In the genomic region with DNA sequence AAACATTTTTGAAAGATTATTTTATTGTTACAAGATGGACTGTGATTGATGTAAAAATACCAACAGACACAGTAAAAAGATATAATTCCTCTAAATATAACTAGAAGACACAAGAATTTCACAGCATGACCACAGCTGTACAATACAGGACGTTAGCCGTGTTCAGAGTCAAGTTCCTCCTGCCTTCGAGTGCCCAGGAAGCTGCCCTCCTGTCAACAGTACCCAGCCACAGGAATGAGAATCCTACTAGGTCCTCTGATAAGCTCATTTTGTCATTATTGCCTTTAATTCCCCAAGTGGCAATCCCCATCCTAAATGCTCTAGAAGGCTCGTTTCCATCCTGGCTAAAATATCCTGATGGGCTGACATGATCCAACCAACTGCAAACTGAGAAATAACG, we compare ENCODE assay signal across 16 cellular contexts. TPM values are rescaled to one million over a fixed set of nuclear protein-coding genes. Genes with fewer than 3 reads are reported as not detected.
"Had no signal": no experiment of that assay in that cellular context is flagged by ENCODE, and none has a peak within 500 bp of the region (broad histone marks: within the 10 kb centered on the region; RNA-seq: fewer than 3 reads in every experiment).

No MANE protein-coding gene starts in this region.

- DNase-seq: foreskin melanocyte, left cardiac atrium, lower lobe of right lung, T1000 had no signal

- H3K27ac Mint-ChIP-seq: activated naive CD8-positive, alpha-beta T cell treated with anti-CD3 and anti-CD28 coated beads, Interleukin-2, amount 10 ng/mL, durations not matched to agents 7 days and 5 days had no signal

- ATAC-seq: sciatic nerve had no signal

- H3K9me3 Mint-ChIP-seq: activated naive CD8-positive, alpha-beta T cell treated with anti-CD3 and anti-CD28 coated beads, Interleukin-2, amount 10 ng/mL, durations not matched to agents 7 days and 5 days had no signal

- H3K9me3 ChIP-seq: heart right ventricle, lower lobe of right lung, pancreas, spleen, stomach, thoracic aorta had no signal

- H3K36me3 Mint-ChIP-seq: activated naive CD8-positive, alpha-beta T cell treated with anti-CD3 and anti-CD28 coated beads, Interleukin-2, amount 10 ng/mL, durations not matched to agents 7 days and 5 days had no signal

- H3K4me3 Mint-ChIP-seq: activated naive CD8-positive, alpha-beta T cell treated with anti-CD3 and anti-CD28 coated beads, Interleukin-2, amount 10 ng/mL, durations not matched to agents 7 days and 5 days had no signal

- H3K36me3 ChIP-seq: heart right ventricle, lower lobe of right lung, pancreas, spleen, stomach, thoracic aorta had no signal

- FAIRE-seq: bronchial epithelial cell, pancreas had no signal

- H3K27ac ChIP-seq: epithelial cell of prostate, heart right ventricle, lower lobe of right lung, pancreas, spleen, stomach, thoracic aorta had no signal

- H3K4me1 ChIP-seq: pancreas had no signal

- H3K4me3 ChIP-seq: heart right ventricle, lower lobe of right lung, pancreas, spleen, stomach, thoracic aorta had no signal

- H3K27me3 ChIP-seq: heart right ventricle, pancreas, spleen, stomach had no signal

RNA-seq across cellular contexts. Expression of gene CAPN8, which starts 30.4 kb away (rescaled TPM):
- total RNA-seq: cerebellum, dermis microvascular lymphatic vessel endothelial cell, fibroblast of lung, heart right ventricle, sciatic nerve had no signal
- polyA plus RNA-seq: fibroblast of lung had no signal
